ENCODE assay signal across 9 cellular contexts in the genomic region with DNA sequence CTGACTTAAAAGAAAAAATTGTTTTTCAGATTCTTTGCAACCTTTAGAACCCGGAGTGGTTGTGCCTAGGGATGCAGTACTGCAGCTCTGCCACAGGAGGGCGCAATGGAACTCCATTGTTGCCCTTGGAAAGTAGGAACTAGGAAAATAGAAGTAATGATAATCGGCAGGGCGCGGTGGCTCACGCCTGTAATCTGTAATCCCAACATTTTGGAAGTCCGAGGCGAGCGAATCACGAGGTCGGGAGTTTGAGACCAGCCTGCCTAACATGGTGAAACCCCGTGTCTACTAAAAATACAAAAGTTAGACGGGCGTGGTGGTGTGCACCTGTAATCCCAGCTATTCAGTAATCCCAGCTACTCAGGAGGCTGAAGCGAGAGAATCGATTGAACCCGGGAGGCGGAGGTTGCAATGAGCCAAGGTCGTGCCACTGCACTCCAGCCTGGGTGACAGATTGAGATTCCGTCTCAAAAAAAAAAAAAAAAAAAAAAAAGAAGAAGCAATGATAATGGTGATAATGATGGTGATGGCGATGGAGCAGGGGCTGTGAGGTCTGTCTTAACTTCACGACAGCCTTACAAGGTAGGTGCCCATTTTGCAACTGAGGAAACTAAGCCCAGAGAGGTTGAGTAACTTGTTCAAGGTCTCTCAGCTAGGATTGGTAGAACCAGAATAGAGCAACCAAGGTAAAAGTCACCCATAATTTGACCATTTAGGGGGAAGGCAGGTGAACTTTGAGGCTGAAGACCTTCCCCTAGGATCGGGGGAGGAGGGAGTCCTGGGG. TPM values are rescaled to one million over a fixed set of nuclear protein-coding genes. Genes with fewer than 3 reads are reported as not detected.
DNase-seq lines count a peak whose midpoint lies in the region; ATAC-seq lines count a peak whose summit lies in the region.
"Had no signal": no experiment of that assay in that cellular context is flagged by ENCODE, and none has a peak within 500 bp of the region (broad histone marks: within the 10 kb centered on the region; RNA-seq: fewer than 3 reads in every experiment).

No MANE protein-coding gene starts in this region.

- H3K4me3 ChIP-seq in MG63: no peak overlapping the region

- ATAC-seq in GM19463 (IDR thresholded peaks at IDR 0.05; ENCODE audit: unreplicated experiment): no peak
- no peak for ATAC-seq in HG02610 (IDR thresholded peaks at IDR 0.05; ENCODE audit: unreplicated experiment)

- no peaks in the 10 kb centered on the region for H3K27me3 ChIP-seq in MG63

- H3K9me3 ChIP-seq in MG63: no peaks in the 10 kb centered on the region

- no peaks in the 10 kb centered on the region for H3K36me3 ChIP-seq in MG63

- peak; percentile 72 for DNase-seq in ELF-1 (ENCODE audit: low read depth, low spot score)
- peak; percentile 73 for DNase-seq in MG63
- peak; percentile 39 to 56 for DNase-seq in activated CD4-positive, alpha-beta T cell treated with anti-CD3 and anti-CD28 coated beads for 24 hours (ENCODE audit: low read depth in 2 of 2)
- peak; percentile 42 for DNase-seq in dedifferentiated amniotic fluid mesenchymal stem cell (ENCODE audit: extremely low spot score)
- DNase-seq in medulla oblongata (ENCODE audit: extremely low spot score): peak; percentile 45
- DNase-seq in superior temporal gyrus (ENCODE audit: extremely low spot score): peak; percentile 58

RNA-seq across cellular contexts. Expression of a gene that starts 5.5 kb away (rescaled TPM):
- 4.7 and 17.0 TPM in 2 replicates for total RNA-seq in MG63 (2014; rRNA removed; shearing (Covaris generic); ENCODE audit: low replicate concordance)

RNA-seq across cellular contexts. Expression of a gene that starts 14.4 kb away (rescaled TPM):
- not detected in 2 replicates for total RNA-seq in MG63 (2014; rRNA removed; shearing (Covaris generic); ENCODE audit: low replicate concordance)
- total RNA-seq: T-helper 1 cell treated with Interleukin-12 subunit alpha and Interleukin-12 subunit beta and Interleukin-4 antibody, amounts not matched to agents 30 ng/mL and 1 ng/mL, for 36 hours had no signal

RNA-seq across cellular contexts. Expression of a gene that starts 38.8 kb away (rescaled TPM):
- not detected in 2 replicates for total RNA-seq in MG63 (2014; rRNA removed; shearing (Covaris generic); ENCODE audit: low replicate concordance)
